1 cellular context compared by ENCODE assay signal in the genomic region with DNA sequence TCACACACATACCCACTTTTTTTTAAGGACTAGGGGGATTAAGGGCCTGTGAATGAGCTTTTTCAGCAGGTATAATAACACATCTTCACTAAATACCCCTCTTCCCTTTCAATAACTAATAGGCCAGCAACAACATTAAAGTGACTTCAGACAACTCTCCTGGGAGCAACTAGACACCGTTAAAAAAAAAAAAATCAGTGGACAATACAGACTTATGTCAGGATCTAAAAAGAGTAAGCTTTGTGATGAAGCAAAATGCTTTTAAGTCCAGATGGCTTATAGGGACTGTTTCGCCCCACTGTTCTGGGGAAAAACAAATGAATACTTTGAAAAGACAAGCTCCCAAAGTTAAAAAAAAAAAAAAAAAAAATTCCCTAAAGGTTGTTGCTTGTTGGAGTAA.
TF ChIP-seq lines count a peak whose summit lies in the region.

No MANE protein-coding gene starts in this region.

TF ChIP-seq in WTC11, 78 proteins besides CTCF, POLR2A, EP300 and RAD21 (continued from another document):
- TF ChIP-seq, protein P1, sequence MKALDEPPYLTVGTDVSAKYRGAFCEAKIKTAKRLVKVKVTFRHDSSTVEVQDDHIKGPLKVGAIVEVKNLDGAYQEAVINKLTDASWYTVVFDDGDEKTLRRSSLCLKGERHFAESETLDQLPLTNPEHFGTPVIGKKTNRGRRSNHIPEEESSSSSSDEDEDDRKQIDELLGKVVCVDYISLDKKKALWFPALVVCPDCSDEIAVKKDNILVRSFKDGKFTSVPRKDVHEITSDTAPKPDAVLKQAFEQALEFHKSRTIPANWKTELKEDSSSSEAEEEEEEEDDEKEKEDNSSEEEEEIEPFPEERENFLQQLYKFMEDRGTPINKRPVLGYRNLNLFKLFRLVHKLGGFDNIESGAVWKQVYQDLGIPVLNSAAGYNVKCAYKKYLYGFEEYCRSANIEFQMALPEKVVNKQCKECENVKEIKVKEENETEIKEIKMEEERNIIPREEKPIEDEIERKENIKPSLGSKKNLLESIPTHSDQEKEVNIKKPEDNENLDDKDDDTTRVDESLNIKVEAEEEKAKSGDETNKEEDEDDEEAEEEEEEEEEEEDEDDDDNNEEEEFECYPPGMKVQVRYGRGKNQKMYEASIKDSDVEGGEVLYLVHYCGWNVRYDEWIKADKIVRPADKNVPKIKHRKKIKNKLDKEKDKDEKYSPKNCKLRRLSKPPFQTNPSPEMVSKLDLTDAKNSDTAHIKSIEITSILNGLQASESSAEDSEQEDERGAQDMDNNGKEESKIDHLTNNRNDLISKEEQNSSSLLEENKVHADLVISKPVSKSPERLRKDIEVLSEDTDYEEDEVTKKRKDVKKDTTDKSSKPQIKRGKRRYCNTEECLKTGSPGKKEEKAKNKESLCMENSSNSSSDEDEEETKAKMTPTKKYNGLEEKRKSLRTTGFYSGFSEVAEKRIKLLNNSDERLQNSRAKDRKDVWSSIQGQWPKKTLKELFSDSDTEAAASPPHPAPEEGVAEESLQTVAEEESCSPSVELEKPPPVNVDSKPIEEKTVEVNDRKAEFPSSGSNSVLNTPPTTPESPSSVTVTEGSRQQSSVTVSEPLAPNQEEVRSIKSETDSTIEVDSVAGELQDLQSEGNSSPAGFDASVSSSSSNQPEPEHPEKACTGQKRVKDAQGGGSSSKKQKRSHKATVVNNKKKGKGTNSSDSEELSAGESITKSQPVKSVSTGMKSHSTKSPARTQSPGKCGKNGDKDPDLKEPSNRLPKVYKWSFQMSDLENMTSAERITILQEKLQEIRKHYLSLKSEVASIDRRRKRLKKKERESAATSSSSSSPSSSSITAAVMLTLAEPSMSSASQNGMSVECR (CRISPR knock-in tag; IDR thresholded peaks at IDR 0.05; ENCODE audit: borderline replicate concordance), result no peak
- no peak for TF ChIP-seq OVOL2 (CRISPR knock-in tag; IDR thresholded peaks at IDR 0.05; ENCODE audit: borderline replicate concordance)
- TF ChIP-seq, protein P2, sequence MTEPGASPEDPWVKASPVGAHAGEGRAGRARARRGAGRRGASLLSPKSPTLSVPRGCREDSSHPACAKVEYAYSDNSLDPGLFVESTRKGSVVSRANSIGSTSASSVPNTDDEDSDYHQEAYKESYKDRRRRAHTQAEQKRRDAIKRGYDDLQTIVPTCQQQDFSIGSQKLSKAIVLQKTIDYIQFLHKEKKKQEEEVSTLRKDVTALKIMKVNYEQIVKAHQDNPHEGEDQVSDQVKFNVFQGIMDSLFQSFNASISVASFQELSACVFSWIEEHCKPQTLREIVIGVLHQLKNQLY (CRISPR knock-in tag; IDR thresholded peaks at IDR 0.05), result no peak
- TF ChIP-seq JUN (CRISPR knock-in tag; IDR thresholded peaks at IDR 0.05), result no peak
- no peak for TF ChIP-seq RELA (CRISPR knock-in tag; IDR thresholded peaks at IDR 0.05; ENCODE audit: borderline replicate concordance)
